In genomic region chr6:118649918-118650499, GRCh38 we compare ENCODE assay signal across 8 cellular contexts. TPM values are rescaled to one million over a fixed set of nuclear protein-coding genes. Genes with fewer than 3 reads are reported as not detected.
A peak's percentile ranks its signal among the peaks of the same experiment; 100 is the strongest.
DNase-seq lines count a peak whose midpoint lies in the region; ATAC-seq, FAIRE-seq and TF ChIP-seq lines count a peak whose summit lies in the region.

No MANE protein-coding gene starts in this region.

- WGBS in SK-N-SH (ENCODE audit: low lambda C conversion rate) = 11% methylated on average over 9 of the region's 9 CpGs

- POLR2A ChIA-PET in SK-N-SH (lab: Yijun Ruan, JAX) = no interaction called here

- ATAC-seq in SK-N-SH treated with all-trans-retinoic acid at 6 μM for 48 hours (no peak), GM19397 (IDR thresholded peaks at IDR 0.05; ENCODE audit: unreplicated experiment) (no peak)

- H3K4me3 ChIP-seq in SK-N-SH (ENCODE audit: low read depth in 2 of 2, low read length in 1 of 2) (peak overlapping the region; percentile 89 to 96), kidney (ENCODE audit: low read length in 2 of 2) (peak overlapping the region; percentile 53 to 73)

- H3K4me1 Mint-ChIP-seq in activated naive CD8-positive, alpha-beta T cell (ENCODE audit: low read depth) = peaks cover 44% of the 10 kb centered on the region

- H3K9me3 Mint-ChIP-seq in activated naive CD8-positive, alpha-beta T cell (ENCODE audit: low read depth) = no peaks in the 10 kb centered on the region

- no peak for TF ChIP-seq CTCF in SK-N-SH (IDR thresholded peaks at IDR 0.05)
- TF ChIP-seq CTCF in kidney (IDR thresholded peaks at IDR 0.05; ENCODE audit: borderline replicate concordance, extremely low read depth, insufficient read depth) = no peak

- H3K36me3 Mint-ChIP-seq in activated naive CD8-positive, alpha-beta T cell = peaks cover 7% of the 10 kb centered on the region

- no peak for TF ChIP-seq EP300 in SK-N-SH (IDR thresholded peaks at IDR 0.05; ENCODE audit: borderline replicate concordance in 1 of 2, low read depth in 1 of 2, low read length in 1 of 2)

- H3K27ac ChIP-seq in SK-N-SH (ENCODE audit: low read depth in 2 of 2, low read length in 1 of 2) (peak overlapping the region; percentile 86 to 88; a peak in 3 of 4 replicates), kidney (ENCODE audit: low read depth in 2 of 2, low read length in 2 of 2) (peak overlapping the region in 1 of 2 donors; percentile 94)

- no peaks in the 10 kb centered on the region for H3K9me2 ChIP-seq in SK-N-SH

- DNase-seq in SK-N-SH = no peak
- no peak for DNase-seq in kidney
- DNase-seq in superior temporal gyrus (ENCODE audit: extremely low spot score) = peak; percentile 65
- DNase-seq in C1 segment of cervical spinal cord (lab: John Stamatoyannopoulos, UW) = no peak
- DNase-seq in frontal cortex (ENCODE audit: low spot score in 2 of 2) = no peak

- no peaks in the 10 kb centered on the region for H3F3A ChIP-seq in SK-N-SH (replicated peaks; ENCODE audit: insufficient read depth)

- CTCF ChIA-PET in SK-N-SH (lab: Yijun Ruan, JAX) = interaction anchor here (1.0 to 1.3 kb wide), 2 partner anchors 9 to 14 kb away, joined by 4 to 5 read pairs; no protein-coding TSS in a partner anchor

- H4K20me1 ChIP-seq in SK-N-SH (ENCODE audit: insufficient read depth) = 0 out of 2 replicates have a peak, but pooled peaks cover 4% of the 10 kb centered on the region

- peak overlapping the region; percentile 90 for H2AFZ ChIP-seq in SK-N-SH (ENCODE audit: low read depth)

- H3K79me2 ChIP-seq in SK-N-SH (ENCODE audit: insufficient read depth) = peaks cover 58% of the 10 kb centered on the region

- H3K9me3 ChIP-seq in SK-N-SH (no peaks in the 10 kb centered on the region), kidney (ENCODE audit: control insufficient read depth in 1 of 2, low read length in 2 of 2) (no peaks in the 10 kb centered on the region)

- H3K27me3 Mint-ChIP-seq in activated naive CD8-positive, alpha-beta T cell = no peaks in the 10 kb centered on the region

- peak overlapping the region; percentile 88 for H3K4me3 Mint-ChIP-seq in activated naive CD8-positive, alpha-beta T cell

- peak overlapping the region; percentile 81 for H3K27ac Mint-ChIP-seq in activated naive CD8-positive, alpha-beta T cell

- FAIRE-seq in kidney (lab: Jason Lieb, UNC) (no peak), frontal cortex (lab: Jason Lieb, UNC) (no peak)

- H3K4me1 ChIP-seq in SK-N-SH (ENCODE audit: control insufficient read depth in 1 of 2, insufficient read depth in 2 of 2, low read depth in 1 of 2, low read length in 1 of 2) (peaks cover 0 to 9% of the 10 kb centered on the region in 2 experiments; a peak in 2 of 4 replicates), kidney (ENCODE audit: control insufficient read depth in 1 of 2, insufficient read depth in 1 of 2, low read depth in 1 of 2, low read length in 2 of 2) (peaks cover 0 to 2% of the 10 kb centered on the region in 2 donors)

- no peaks in the 10 kb centered on the region for H3K27me3 ChIP-seq in SK-N-SH (ENCODE audit: insufficient read depth)

- peak overlapping the region; percentile 77 for H3K4me2 ChIP-seq in SK-N-SH

- peak overlapping the region; percentile 87 for H3K9ac ChIP-seq in SK-N-SH
- peak overlapping the region; percentile 8 to 77 for H3K9ac ChIP-seq in kidney (ENCODE audit: low read length in 2 of 2)

- H3K36me3 ChIP-seq in SK-N-SH (replicated peaks in 1 of 2; ENCODE audit: control insufficient read depth in 1 of 2, insufficient read depth in 2 of 2, low read length in 1 of 2) (no peaks in the 10 kb centered on the region), kidney (ENCODE audit: control insufficient read depth in 1 of 2, insufficient read depth in 2 of 2, low read length in 2 of 2) (no peaks in the 10 kb centered on the region)

- intact Hi-C loops in kidney (cut with DNase I) = no loop called here

- TF ChIP-seq RAD21 in SK-N-SH (IDR thresholded peaks at IDR 0.05; ENCODE audit: low read length) = no peak

TF ChIP-seq in SK-N-SH, 30 proteins besides CTCF, POLR2A, EP300 and RAD21:
- TF ChIP-seq YY1 (IDR thresholded peaks at IDR 0.05; ENCODE audit: low read depth) (no peak), USF2 (IDR thresholded peaks at IDR 0.05; ENCODE audit: borderline replicate concordance, low read depth, low read length) (no peak), ELF1 (IDR thresholded peaks at IDR 0.05) (no peak)

TF ChIP-seq in SK-N-SH treated with all-trans-retinoic acid at 6 μM for 48 hours, 23 proteins besides CTCF, POLR2A, EP300 and RAD21:
- TF ChIP-seq PPARA (CRISPR knock-in tag; IDR thresholded peaks at IDR 0.05; ENCODE audit: borderline replicate concordance) = no peak
- TF ChIP-seq RARB (CRISPR knock-in tag; IDR thresholded peaks at IDR 0.05) = no peak
- TF ChIP-seq ARNTL (CRISPR knock-in tag; IDR thresholded peaks at IDR 0.05; ENCODE audit: borderline replicate concordance, low read depth) = no peak
- no peak for TF ChIP-seq PATZ1 (CRISPR knock-in tag; IDR thresholded peaks at IDR 0.05; ENCODE audit: borderline replicate concordance)
- no peak for TF ChIP-seq ZNF70 (CRISPR knock-in tag; IDR thresholded peaks at IDR 0.05)
- no peak for TF ChIP-seq OSR1 (CRISPR knock-in tag; IDR thresholded peaks at IDR 0.05)
- TF ChIP-seq CSRNP3 (CRISPR knock-in tag; IDR thresholded peaks at IDR 0.05) = no peak
- no peak for TF ChIP-seq TCF4 (CRISPR knock-in tag; IDR thresholded peaks at IDR 0.05; ENCODE audit: borderline replicate concordance)
- TF ChIP-seq POU6F1 (CRISPR knock-in tag; IDR thresholded peaks at IDR 0.05; ENCODE audit: borderline replicate concordance, low read depth) = no peak
- no peak for TF ChIP-seq CSDC2 (CRISPR knock-in tag; IDR thresholded peaks at IDR 0.05)
- TF ChIP-seq CREB5 (CRISPR knock-in tag; IDR thresholded peaks at IDR 0.05; ENCODE audit: low read depth) = no peak
TF ChIP-seq in SK-N-SH treated with all-trans-retinoic acid at 6 μM for 48 hours: peak in this region for 0.

RNA-seq across cellular contexts. Expression of gene CEP85L, which starts 1.4 kb away (rescaled TPM):
- polyA plus RNA-seq in SK-N-SH (2012; rRNA removed) = 1.1 and 1.3 TPM in 2 replicates
- 1.2 and 1.3 TPM in 2 replicates for polyA plus RNA-seq in SK-N-SH (2012; cell fraction: cytosol; rRNA removed)
- 1.1 and 2.5 TPM in 2 replicates for polyA plus RNA-seq in SK-N-SH (2012; cell fraction: nucleus; rRNA removed)
- total RNA-seq in kidney = 12.9 TPM
- 0.84 TPM for polyA plus RNA-seq in kidney (ENCODE audit: insufficient read depth, low read depth, low replicate concordance)
- 42.4 TPM for total RNA-seq in frontal cortex
